Comparison of ENCODE assay signal across 10 cellular contexts in the genomic region with DNA sequence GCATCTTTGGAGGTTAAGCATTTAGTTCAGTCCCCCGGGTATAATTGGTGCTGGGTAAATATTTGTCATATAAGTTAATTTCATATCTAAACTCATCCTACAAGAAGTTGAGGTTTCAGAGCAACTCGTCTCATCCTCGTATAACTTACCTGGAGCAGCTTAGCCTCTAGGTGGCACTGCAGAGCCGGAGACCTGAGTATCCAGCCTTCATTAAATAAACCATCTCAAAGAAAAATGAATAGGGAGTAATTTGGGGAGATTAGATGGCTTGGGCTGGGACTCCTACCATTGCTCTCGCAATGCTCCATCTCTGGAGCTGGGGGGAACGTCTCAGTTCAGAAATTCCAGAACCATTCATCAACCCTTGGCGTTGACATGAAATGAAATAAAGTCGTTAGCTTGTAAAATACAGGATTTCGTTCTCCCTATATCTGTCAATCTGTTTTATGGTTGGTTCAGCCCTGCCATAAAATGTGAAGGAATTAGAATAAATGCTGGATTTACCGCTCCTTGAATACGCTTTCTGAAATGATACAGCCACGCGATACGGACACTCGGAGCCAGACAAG.
DNase-seq lines count a peak whose midpoint lies in the region; FAIRE-seq and TF ChIP-seq lines count a peak whose summit lies in the region.
"Had no signal": no experiment of that assay in that cellular context is flagged by ENCODE, and none has a peak within 500 bp of the region (broad histone marks: within the 10 kb centered on the region; RNA-seq: fewer than 3 reads in every experiment).

No MANE protein-coding gene starts in this region.

- no peaks in the 10 kb centered on the region for H3K79me2 ChIP-seq in Loucy (ENCODE audit: insufficient read depth, low read length)

- H3K27me3 ChIP-seq in Loucy (ENCODE audit: insufficient read depth, low read length, poor library complexity, severe bottlenecking) (no peaks in the 10 kb centered on the region), thyroid gland (no peaks in the 10 kb centered on the region)
- H3K27me3 ChIP-seq: neutrophil had no signal

- H2AFZ ChIP-seq in Loucy (ENCODE audit: low read length) = no peak overlapping the region

- no peaks in the 10 kb centered on the region for H3K9me3 ChIP-seq in Loucy (ENCODE audit: insufficient read depth, low read depth, low read length)
- H3K9me3 ChIP-seq in thyroid gland = no peaks in the 10 kb centered on the region
- H3K9me3 ChIP-seq: neutrophil had no signal

- H4K20me1 ChIP-seq in Loucy (ENCODE audit: insufficient read depth, low read length, poor library complexity, severe bottlenecking) = no peaks in the 10 kb centered on the region

- no peak overlapping the region for H3K4me3 ChIP-seq in Loucy (ENCODE audit: low read length, poor library complexity, severe bottlenecking)
- no peak overlapping the region for H3K4me3 ChIP-seq in thyroid gland (replicated peaks in 1 of 3)

- H3K4me2 ChIP-seq in Loucy (ENCODE audit: low read depth, low read length, poor library complexity, severe bottlenecking) = no peak overlapping the region

- H3K4me1 ChIP-seq in Loucy (ENCODE audit: insufficient read depth, low read length, poor library complexity, severe bottlenecking) (no peaks in the 10 kb centered on the region), thyroid gland (no peaks in the 10 kb centered on the region)

- TF ChIP-seq POLR2A in thyroid gland (IDR thresholded peaks at IDR 0.05) = no peak

- no peak overlapping the region for H3K27ac ChIP-seq in thyroid gland
- H3K27ac ChIP-seq: neutrophil had no signal

- DNase-seq in NCI-H82 (lab: John Stamatoyannopoulos, UW) = peak; percentile 61
- no peak for DNase-seq in NCI-H82 treated with DMSO at 0.1 percent for 48 hours (lab: John Stamatoyannopoulos, UW; ENCODE audit: unreplicated experiment)
- peak; percentile 79 for DNase-seq in activated CD4-positive, alpha-beta T cell treated with anti-CD3 and anti-CD28 coated beads, Interleukin-2, amount 10 ng/mL, durations not matched to agents 24 days and 14 days
- DNase-seq in thyroid gland = peak; percentile 42 to 56
- DNase-seq in putamen (ENCODE audit: low spot score) = no peak
- DNase-seq in glomerular visceral epithelial cell (ENCODE audit: extremely low spot score) = no peak

- H3K9me3 Mint-ChIP-seq in activated CD4-positive, alpha-beta T cell treated with anti-CD3 and anti-CD28 coated beads, Interleukin-2, amount 10 ng/mL, durations not matched to agents 24 days and 14 days = no peaks in the 10 kb centered on the region

- no peaks in the 10 kb centered on the region for H3F3A ChIP-seq in Loucy (ENCODE audit: low read depth)

- H3K9me2 ChIP-seq in Loucy (replicated peaks; ENCODE audit: low read depth, low read length) = no peaks in the 10 kb centered on the region

- H3K27ac Mint-ChIP-seq in activated CD4-positive, alpha-beta T cell treated with anti-CD3 and anti-CD28 coated beads, Interleukin-2, amount 10 ng/mL, durations not matched to agents 24 days and 14 days = no peak overlapping the region

- intact Hi-C loops in activated CD4-positive, alpha-beta T cell treated with anti-CD3 and anti-CD28 coated beads, Interleukin-2, amount 10 ng/mL, durations not matched to agents 24 days and 14 days (cut with micrococcal nuclease) = loop anchor here (5.0 kb wide), 1 partner anchor 311 kb away; a partner anchor contains a TSS
- intact Hi-C loops in thyroid gland (cut with DNase I) = loop anchor here (5.0 kb wide), 1 partner anchor 311 kb away; a partner anchor contains a TSS

- H3K27me3 Mint-ChIP-seq in activated CD4-positive, alpha-beta T cell treated with anti-CD3 and anti-CD28 coated beads, Interleukin-2, amount 10 ng/mL, durations not matched to agents 24 days and 14 days = peaks cover under 1% of the 10 kb centered on the region

- 54 to 57% methylated on average over 15 of the region's 15 CpGs for WGBS in thyroid gland, 2 donors

- TF ChIP-seq CTCF in Loucy (conservative IDR thresholded peaks at IDR 0.05; ENCODE audit: low read length) (peak; percentile 87), thyroid gland (IDR thresholded peaks at IDR 0.05) (peak in 5 of 6 experiments; percentile 23 to 74 (median 34))

- H3K36me3 ChIP-seq in Loucy (ENCODE audit: insufficient read depth, low read length) (no peaks in the 10 kb centered on the region), thyroid gland (no peaks in the 10 kb centered on the region)
- H3K36me3 ChIP-seq: neutrophil had no signal

- H3K36me3 Mint-ChIP-seq in activated CD4-positive, alpha-beta T cell treated with anti-CD3 and anti-CD28 coated beads, Interleukin-2, amount 10 ng/mL, durations not matched to agents 24 days and 14 days (ENCODE audit: low read depth) = no peaks in the 10 kb centered on the region

- no peaks in the 10 kb centered on the region for H3K4me1 Mint-ChIP-seq in activated CD4-positive, alpha-beta T cell treated with anti-CD3 and anti-CD28 coated beads, Interleukin-2, amount 10 ng/mL, durations not matched to agents 24 days and 14 days

- H3K4me3 Mint-ChIP-seq in activated CD4-positive, alpha-beta T cell treated with anti-CD3 and anti-CD28 coated beads, Interleukin-2, amount 10 ng/mL, durations not matched to agents 24 days and 14 days = no peak overlapping the region

- FAIRE-seq in islet of Langerhans (lab: Jason Lieb, UNC) = peak; percentile 24
- FAIRE-seq: G401.6 had no signal

- no peak overlapping the region for H3K9ac ChIP-seq in Loucy (ENCODE audit: low read depth, low read length, poor library complexity, severe bottlenecking)

Comparison
In these comparisons a context has a peak if more than half of its experiments do, and no peak if none do; other contexts are left out.
1. DNase-seq: peak in NCI-H82 (single experiment), activated CD4-positive, alpha-beta T cell treated with anti-CD3 and anti-CD28 coated beads, Interleukin-2, amount 10 ng/mL, durations not matched to agents 24 days and 14 days (single experiment) and thyroid gland (2 of 2); none in NCI-H82 treated with DMSO at 0.1 percent for 48 hours (single experiment), putamen (single experiment) and glomerular visceral epithelial cell (single experiment).